28 cellular contexts compared by ENCODE assay signal in genomic region chr10:10043083-10043482, GRCh38.
"Had no signal": no experiment of that assay in that cellular context is flagged by ENCODE, and none has a peak within 500 bp of the region (broad histone marks: within the 10 kb centered on the region; RNA-seq: fewer than 3 reads in every experiment).

No MANE protein-coding gene starts in this region.

- H3K36me3 ChIP-seq: heart right ventricle, lower lobe of right lung, ovary, suprapubic skin, transverse colon, upper lobe of right lung, uterus had no signal

- H3K4me3 Mint-ChIP-seq: natural killer cell; stimulated activated naive CD8-positive, alpha-beta T cell treated with anti-CD3 and anti-CD28 coated beads, Interleukin-15, amount 100 ng/mL, for 72 hours had no signal

- ATAC-seq: heart right ventricle; left ventricle myocardium superior; lower lobe of right lung; natural killer cell; psoas muscle; right cardiac atrium; stimulated activated naive CD8-positive, alpha-beta T cell treated with anti-CD3 and anti-CD28 coated beads, Interleukin-15, amount 100 ng/mL, for 72 hours; upper lobe of right lung had no signal

- H3K9me3 ChIP-seq: heart right ventricle, lower lobe of right lung, ovary, psoas muscle, suprapubic skin, transverse colon, upper lobe of right lung, uterus had no signal

- H3K4me1 ChIP-seq: heart right ventricle, lower lobe of right lung, psoas muscle, suprapubic skin, transverse colon, upper lobe of right lung, uterus had no signal

- H3K9me3 Mint-ChIP-seq: stimulated activated naive CD8-positive, alpha-beta T cell treated with anti-CD3 and anti-CD28 coated beads, Interleukin-15, amount 100 ng/mL, for 72 hours had no signal

- H3K4me1 Mint-ChIP-seq: natural killer cell; stimulated activated naive CD8-positive, alpha-beta T cell treated with anti-CD3 and anti-CD28 coated beads, Interleukin-15, amount 100 ng/mL, for 72 hours had no signal

- H3K27ac Mint-ChIP-seq: natural killer cell; stimulated activated naive CD8-positive, alpha-beta T cell treated with anti-CD3 and anti-CD28 coated beads, Interleukin-15, amount 100 ng/mL, for 72 hours had no signal

- H3K27ac ChIP-seq: dorsolateral prefrontal cortex, heart right ventricle, lower lobe of right lung, ovary, psoas muscle, skin epidermis, suprapubic skin, transverse colon, upper lobe of right lung, uterus had no signal

- H3K36me3 Mint-ChIP-seq: natural killer cell had no signal

- H3K4me3 ChIP-seq: dorsolateral prefrontal cortex, heart right ventricle, lower lobe of right lung, ovary, psoas muscle, skin epidermis, suprapubic skin, transverse colon, upper lobe of right lung, uterus had no signal

- H3K27me3 ChIP-seq: dorsolateral prefrontal cortex, heart right ventricle, ovary, suprapubic skin, transverse colon, upper lobe of right lung, uterus had no signal

- DNase-seq: cortex of kidney; dorsolateral prefrontal cortex; effector CD4-positive, alpha-beta T cell; foreskin melanocyte; glutamatergic neuron; heart right ventricle; hippocampal formation; islet precursor cell; kidney glomerular epithelial cell; left ventricle myocardium superior; lower lobe of right lung; natural killer cell; occipital lobe; ovary; posterior cingulate gyrus; psoas muscle; right cardiac atrium; stimulated activated CD4-positive, alpha-beta T cell treated with anti-CD3 and anti-CD28 coated beads, Interleukin-12 subunit alpha, Interleukin-12 subunit beta, amount 100 ng/mL, for 4 hours; stimulated activated CD4-positive, alpha-beta T cell treated with anti-CD3 and anti-CD28 coated beads, Interleukin-1b, Interleukin-23, amount 100 ng/mL, for 48 hours; stimulated activated CD4-positive, alpha-beta T cell treated with anti-CD3 and anti-CD28 coated beads, Interleukin-4, amount 100 ng/mL, for 1 hour; stimulated activated CD8-positive, alpha-beta memory T cell treated with anti-CD3 and anti-CD28 coated beads, Interleukin-4, amount 100 ng/mL, for 48 hours; stimulated activated naive CD4-positive, alpha-beta T cell; stimulated activated naive CD8-positive, alpha-beta T cell treated with anti-CD3 and anti-CD28 coated beads, Interleukin-15, amount 100 ng/mL, for 72 hours; transverse colon; upper lobe of right lung; uterus had no signal
